1 cellular context compared by ENCODE assay signal in genomic region chr17:47605006-47605405, GRCh38.
TF ChIP-seq lines count a peak whose summit lies in the region.

No MANE protein-coding gene starts in this region.

TF ChIP-seq in A549, 52 proteins besides CTCF, POLR2A, EP300 and RAD21 (continued from another document):
- no peak for TF ChIP-seq MAZ (IDR thresholded peaks at IDR 0.05; ENCODE audit: borderline replicate concordance, low read depth, low read length)
- TF ChIP-seq EHMT2 (IDR thresholded peaks at IDR 0.05; ENCODE audit: low read depth), result no peak
- no peak for TF ChIP-seq ESRRA (IDR thresholded peaks at IDR 0.05; ENCODE audit: borderline replicate concordance, low read length)
- no peak for TF ChIP-seq SMC3 (IDR thresholded peaks at IDR 0.05)
- TF ChIP-seq POLR2AphosphoS2 (conservative IDR thresholded peaks at IDR 0.05; ENCODE audit: low read length), result no peak
